33 cellular contexts compared by ENCODE assay signal in genomic region chr6:150511313-150511712, GRCh38.
"Had no signal": no experiment of that assay in that cellular context is flagged by ENCODE, and none has a peak within 500 bp of the region (broad histone marks: within the 10 kb centered on the region; RNA-seq: fewer than 3 reads in every experiment).

No MANE protein-coding gene starts in this region.

- H3K4me1 ChIP-seq: adrenal gland, body of pancreas, colonic mucosa, gastroesophageal sphincter, upper lobe of right lung had no signal

- H3K4me2 ChIP-seq: hepatocyte had no signal

- H3K4me3 ChIP-seq: adrenal gland, body of pancreas, cardiac muscle cell, colonic mucosa, gastroesophageal sphincter, hepatocyte, ovary, skin epidermis, upper lobe of right lung had no signal

- H2AFZ ChIP-seq: hepatocyte had no signal

- H3K27me3 Mint-ChIP-seq: progenitor cell of endocrine pancreas; stimulated activated memory B cell treated with anti-CD40 and anti-IgM and Interleukin-4, amounts not matched to agents 10 μg/mL and 1 μg/mL and 100 μg/mL, for 72 hours had no signal

- H3K36me3 Mint-ChIP-seq: activated CD8-positive, alpha-beta memory T cell treated with anti-CD3 and anti-CD28 coated beads, Interleukin-2, amount 10 ng/mL, durations not matched to agents 7 days and 5 days; activated naive CD8-positive, alpha-beta T cell; naive B cell; stimulated activated memory B cell treated with anti-CD40 and anti-IgM and Interleukin-4, amounts not matched to agents 10 μg/mL and 1 μg/mL and 100 μg/mL, for 72 hours had no signal

- H3K27me3 ChIP-seq: adrenal gland, body of pancreas, cardiac muscle cell, colonic mucosa, gastroesophageal sphincter, hepatocyte, ovary, upper lobe of right lung had no signal

- ATAC-seq: activated CD4-positive, alpha-beta T cell treated with anti-CD3 and anti-CD28 coated beads for 36 hours; activated CD8-positive, alpha-beta memory T cell treated with anti-CD3 and anti-CD28 coated beads, Interleukin-2, amount 10 ng/mL, durations not matched to agents 7 days and 5 days; activated CD8-positive, alpha-beta T cell treated with anti-CD3 and anti-CD28 coated beads, Interleukin-2, amount 10 ng/mL, durations not matched to agents 7 days and 5 days; body of pancreas; gastroesophageal sphincter; left cardiac atrium; left ventricle myocardium superior; stimulated activated memory B cell treated with anti-CD40 and anti-IgM and Interleukin-4, amounts not matched to agents 10 μg/mL and 1 μg/mL and 100 μg/mL, for 72 hours; stimulated activated naive CD8-positive, alpha-beta T cell treated with anti-CD3 and anti-CD28 coated beads, Interleukin-15, amount 100 ng/mL, for 72 hours; upper lobe of right lung had no signal

- H3K27ac Mint-ChIP-seq: activated CD4-positive, alpha-beta T cell treated with anti-CD3 and anti-CD28 coated beads for 36 hours; activated CD8-positive, alpha-beta memory T cell treated with anti-CD3 and anti-CD28 coated beads, Interleukin-2, amount 10 ng/mL, durations not matched to agents 7 days and 5 days; activated CD8-positive, alpha-beta T cell treated with anti-CD3 and anti-CD28 coated beads, Interleukin-2, amount 10 ng/mL, durations not matched to agents 7 days and 5 days; activated naive CD8-positive, alpha-beta T cell; activated T-cell treated with anti-CD3 and anti-CD28 coated beads, Interleukin-2, amount 50 U/mL, for 72 hours; naive B cell; progenitor cell of endocrine pancreas; stimulated activated memory B cell treated with anti-CD40 and anti-IgM and Interleukin-4, amounts not matched to agents 10 μg/mL and 1 μg/mL and 100 μg/mL, for 72 hours; stimulated activated naive CD8-positive, alpha-beta T cell treated with anti-CD3 and anti-CD28 coated beads, Interleukin-15, amount 100 ng/mL, for 72 hours; T-helper 2 cell treated with Interferon-gamma antibody and Interleukin-4, amounts not matched to agents 5 μg/mL and 100 μg/mL, for 36 hours had no signal

- H3K27ac ChIP-seq: adrenal gland, body of pancreas, cardiac muscle cell, colonic mucosa, gastroesophageal sphincter, hepatocyte, ovary, skin epidermis, upper lobe of right lung had no signal

- H3K9me3 ChIP-seq: adrenal gland, body of pancreas, colonic mucosa, gastroesophageal sphincter, ovary, upper lobe of right lung had no signal

- DNase-seq: activated CD4-positive, alpha-beta T cell treated with anti-CD3 and anti-CD28 coated beads for 36 hours; activated CD4-positive, CD25-positive, alpha-beta regulatory T cell; activated CD8-positive, alpha-beta memory T cell treated with anti-CD3 and anti-CD28 coated beads, Interleukin-2, amount 10 ng/mL, durations not matched to agents 7 days and 5 days; activated CD8-positive, alpha-beta T cell treated with anti-CD3 and anti-CD28 coated beads, Interleukin-2, amount 10 ng/mL, durations not matched to agents 7 days and 5 days; activated effector memory CD4-positive, alpha-beta T cell treated with Interleukin-2 at 50 U/mL for 16 hours; activated naive CD4-positive, alpha-beta T cell treated with Interleukin-2 at 50 U/mL for 16 hours; activated T-cell treated with anti-CD3 and anti-CD28 coated beads, Interleukin-2, amount 50 U/mL, for 72 hours; adrenal gland; aorta; body of pancreas; cerebellar nuclear complex; colonic mucosa; effector memory CD4-positive, alpha-beta T cell; erythroblast; left cardiac atrium; left ventricle myocardium superior; mammary epithelial cell; naive B cell; ovary; stimulated activated CD4-positive, alpha-beta T cell treated with anti-CD3 and anti-CD28 coated beads, Interleukin-4, amount 100 ng/mL, for 4 hours; stimulated activated CD8-positive, alpha-beta memory T cell treated with anti-CD3 and anti-CD28 coated beads, Interleukin-4, amount 100 ng/mL, for 48 hours; stimulated activated naive CD8-positive, alpha-beta T cell treated with anti-CD3 and anti-CD28 coated beads, Interleukin-15, amount 100 ng/mL, for 72 hours; substantia nigra; T-helper 1 cell; upper lobe of right lung had no signal

- H3K4me3 Mint-ChIP-seq: activated CD4-positive, alpha-beta T cell treated with anti-CD3 and anti-CD28 coated beads for 36 hours; activated CD8-positive, alpha-beta memory T cell treated with anti-CD3 and anti-CD28 coated beads, Interleukin-2, amount 10 ng/mL, durations not matched to agents 7 days and 5 days; activated CD8-positive, alpha-beta T cell treated with anti-CD3 and anti-CD28 coated beads, Interleukin-2, amount 10 ng/mL, durations not matched to agents 7 days and 5 days; activated naive CD8-positive, alpha-beta T cell; activated T-cell treated with anti-CD3 and anti-CD28 coated beads, Interleukin-2, amount 50 U/mL, for 72 hours; naive B cell; stimulated activated memory B cell treated with anti-CD40 and anti-IgM and Interleukin-4, amounts not matched to agents 10 μg/mL and 1 μg/mL and 100 μg/mL, for 72 hours; stimulated activated naive CD8-positive, alpha-beta T cell treated with anti-CD3 and anti-CD28 coated beads, Interleukin-15, amount 100 ng/mL, for 72 hours; T-helper 2 cell treated with Interferon-gamma antibody and Interleukin-4, amounts not matched to agents 5 μg/mL and 100 μg/mL, for 36 hours had no signal

- H3K36me3 ChIP-seq: adrenal gland, cardiac muscle cell, colonic mucosa, gastroesophageal sphincter, ovary, upper lobe of right lung had no signal

- H3K4me1 Mint-ChIP-seq: activated CD4-positive, alpha-beta T cell treated with anti-CD3 and anti-CD28 coated beads for 36 hours; activated CD8-positive, alpha-beta memory T cell treated with anti-CD3 and anti-CD28 coated beads, Interleukin-2, amount 10 ng/mL, durations not matched to agents 7 days and 5 days; naive B cell; stimulated activated memory B cell treated with anti-CD40 and anti-IgM and Interleukin-4, amounts not matched to agents 10 μg/mL and 1 μg/mL and 100 μg/mL, for 72 hours; stimulated activated naive CD8-positive, alpha-beta T cell treated with anti-CD3 and anti-CD28 coated beads, Interleukin-15, amount 100 ng/mL, for 72 hours had no signal

- H3K79me2 ChIP-seq: hepatocyte had no signal

- H3K9me3 Mint-ChIP-seq: stimulated activated memory B cell treated with anti-CD40 and anti-IgM and Interleukin-4, amounts not matched to agents 10 μg/mL and 1 μg/mL and 100 μg/mL, for 72 hours; stimulated activated naive CD8-positive, alpha-beta T cell treated with anti-CD3 and anti-CD28 coated beads, Interleukin-15, amount 100 ng/mL, for 72 hours; T-helper 2 cell treated with Interferon-gamma antibody and Interleukin-4, amounts not matched to agents 5 μg/mL and 100 μg/mL, for 36 hours had no signal
